Comparison of ENCODE assay signal across 8 cellular contexts in the genomic region with DNA sequence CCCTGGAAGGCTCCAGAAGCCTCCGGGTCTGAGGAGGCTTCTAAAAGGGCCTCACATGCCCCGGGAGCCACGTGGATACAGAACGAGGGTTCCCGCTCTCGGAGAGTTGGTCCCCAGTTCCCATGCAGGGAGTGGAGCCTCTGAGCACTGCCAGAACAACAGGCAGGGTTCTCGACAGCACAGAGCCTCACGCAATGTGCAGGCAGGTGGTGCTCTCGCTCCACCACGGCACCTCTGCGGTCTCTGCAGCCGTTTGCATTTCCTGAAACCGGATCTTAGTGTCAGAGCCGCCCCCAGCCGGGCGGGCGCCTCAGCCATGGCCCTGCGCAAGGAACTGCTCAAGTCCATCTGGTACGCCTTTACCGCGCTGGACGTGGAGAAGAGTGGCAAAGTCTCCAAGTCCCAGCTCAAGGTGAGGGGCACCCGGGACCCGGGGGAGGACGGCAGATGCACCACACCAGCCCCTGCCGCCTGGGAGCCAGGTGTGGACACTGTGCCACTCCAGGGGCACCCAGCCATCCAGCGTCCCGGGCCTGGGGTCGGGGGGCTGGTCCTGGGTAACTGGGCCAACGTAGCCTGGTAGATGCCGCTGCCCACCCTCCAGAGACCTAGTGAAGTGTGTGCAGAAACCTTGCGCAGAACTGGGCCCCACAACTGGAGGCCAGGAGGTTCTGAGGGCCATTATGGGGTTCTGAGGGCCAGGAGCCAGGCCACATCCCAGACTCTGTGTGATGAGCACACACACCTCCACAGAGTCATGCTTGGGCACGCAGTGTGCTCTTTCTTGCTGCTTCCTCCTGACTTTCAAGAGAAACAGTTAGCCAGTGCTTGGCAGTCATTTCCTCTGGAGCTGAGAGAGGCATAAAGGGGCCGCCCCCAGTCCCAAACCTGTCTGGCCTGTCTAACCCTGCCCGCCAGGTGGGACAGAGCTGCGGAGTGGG. TPM values are rescaled to one million over a fixed set of nuclear protein-coding genes. Genes with fewer than 3 reads are reported as not detected.
DNase-seq lines count a peak whose midpoint lies in the region; ATAC-seq, FAIRE-seq and TF ChIP-seq lines count a peak whose summit lies in the region.

A gene with protein sequence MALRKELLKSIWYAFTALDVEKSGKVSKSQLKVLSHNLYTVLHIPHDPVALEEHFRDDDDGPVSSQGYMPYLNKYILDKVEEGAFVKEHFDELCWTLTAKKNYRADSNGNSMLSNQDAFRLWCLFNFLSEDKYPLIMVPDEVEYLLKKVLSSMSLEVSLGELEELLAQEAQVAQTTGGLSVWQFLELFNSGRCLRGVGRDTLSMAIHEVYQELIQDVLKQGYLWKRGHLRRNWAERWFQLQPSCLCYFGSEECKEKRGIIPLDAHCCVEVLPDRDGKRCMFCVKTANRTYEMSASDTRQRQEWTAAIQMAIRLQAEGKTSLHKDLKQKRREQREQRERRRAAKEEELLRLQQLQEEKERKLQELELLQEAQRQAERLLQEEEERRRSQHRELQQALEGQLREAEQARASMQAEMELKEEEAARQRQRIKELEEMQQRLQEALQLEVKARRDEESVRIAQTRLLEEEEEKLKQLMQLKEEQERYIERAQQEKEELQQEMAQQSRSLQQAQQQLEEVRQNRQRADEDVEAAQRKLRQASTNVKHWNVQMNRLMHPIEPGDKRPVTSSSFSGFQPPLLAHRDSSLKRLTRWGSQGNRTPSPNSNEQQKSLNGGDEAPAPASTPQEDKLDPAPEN (plus strand): TSS at position 278 of the 941 bp plus-strand sequence. CDS start 39 bp downstream, at position 317.

- DNase-seq in NCI-H1694 (lab: John Stamatoyannopoulos, UW) (peak; percentile 81), astrocyte of the hippocampus (ENCODE audit: low read depth, low spot score) (peak; percentile 76), small intestine (peak; percentile 87), cortex of kidney (lab: John Stamatoyannopoulos, UW) (no peak)

- H3K4me1 ChIP-seq in iPS-15b (ENCODE audit: control insufficient read depth, insufficient read depth, low read length) (peaks cover 8% of the 10 kb centered on the region), small intestine (ENCODE audit: control insufficient read depth in 2 of 2, insufficient read depth in 1 of 2, low read depth in 1 of 2, low read length in 1 of 2) (peaks cover 0 to 4% of the 10 kb centered on the region in 2 donors)

- H3K9me3 ChIP-seq in iPS-15b (ENCODE audit: control insufficient read depth, insufficient read depth, low read length) (no peaks in the 10 kb centered on the region), small intestine (ENCODE audit: control insufficient read depth, low read depth) (no peaks in the 10 kb centered on the region)

- H3K27me3 ChIP-seq in iPS-15b (ENCODE audit: control insufficient read depth, insufficient read depth, low read length) (no peaks in the 10 kb centered on the region), small intestine (ENCODE audit: control insufficient read depth in 2 of 2, insufficient read depth in 2 of 2, low read length in 2 of 2) (no peaks in the 10 kb centered on the region)

- H3K4me3 ChIP-seq in iPS-15b (ENCODE audit: low read depth, low read length) = peak within 1 kb of the TSS; percentile 45
- H3K4me3 ChIP-seq in small intestine (ENCODE audit: low read depth in 1 of 2, low read length in 2 of 2) = peak within 1 kb of the TSS; percentile 43 to 55

- H3K9ac ChIP-seq in iPS-15b (ENCODE audit: low read depth, low read length) = no peak within 1 kb of the TSS

- WGBS in small intestine, 3 donors = 6 to 16% (median 7%) methylated on average over 34 to 36 of the region's 36 CpGs

- FAIRE-seq in small intestine (lab: Jason Lieb, UNC) = no peak

- H3K36me3 ChIP-seq in iPS-15b (ENCODE audit: control insufficient read depth, insufficient read depth, low read length) (peaks cover 10% of the 10 kb centered on the region), small intestine (ENCODE audit: control insufficient read depth in 2 of 2, insufficient read depth in 2 of 2, low read length in 2 of 2) (peaks cover 0 to 6% of the 10 kb centered on the region in 2 donors)

- intact Hi-C loops in T-helper 2 cell treated with Interferon-gamma antibody and Interleukin-4, amounts not matched to agents 100 ng/mL and 5 ng/mL, for 36 hours (cut with micrococcal nuclease) = loop anchor here (1.0 to 2.0 kb wide), 6 partner anchors 13 to 254 kb away; partner anchors contain the start of genes PPARD and RPL10A

- peak; percentile 63 for ATAC-seq in HG02763 (IDR thresholded peaks at IDR 0.05; ENCODE audit: unreplicated experiment)

- TF ChIP-seq CTCF in GM12873 (IDR thresholded peaks at IDR 0.05; ENCODE audit: insufficient read depth, low read depth, low read length, missing control alignments) = peak; percentile 98

- H3K27ac ChIP-seq in small intestine (ENCODE audit: low read depth in 1 of 2, low read length in 1 of 2) = peak within 1 kb of the TSS; percentile 57 to 79

RNA-seq across cellular contexts. Expression of the gene that starts here (rescaled TPM):
- 204 and 209 TPM in 2 replicates for total RNA-seq in T-helper 2 cell treated with Interferon-gamma antibody and Interleukin-4, amounts not matched to agents 100 ng/mL and 5 ng/mL, for 36 hours
- polyA plus RNA-seq in small intestine = 10 to 100 TPM in 1 of 3 donors, 1 to 10 TPM in 2; 4.7 to 16.2 (median 9.5) TPM
